ENCODE assay signal across 15 cellular contexts in genomic region chr5:10859393-10860195, GRCh38.
"Had no signal": no experiment of that assay in that cellular context is flagged by ENCODE, and none has a peak within 500 bp of the region (broad histone marks: within the 10 kb centered on the region; RNA-seq: fewer than 3 reads in every experiment).

No MANE protein-coding gene starts in this region.

- H3K27me3 ChIP-seq: testis had no signal

- DNase-seq: activated CD4-positive, alpha-beta memory T cell treated with anti-CD3 and anti-CD28 coated beads, Interleukin-2, amount 10 ng/mL, durations not matched to agents 7 days and 5 days; activated CD4-positive, alpha-beta T cell treated with anti-CD3 and anti-CD28 coated beads for 36 hours; activated CD8-positive, alpha-beta memory T cell treated with anti-CD3 and anti-CD28 coated beads, Interleukin-2, amount 50 U/mL, for 4 hours; activated naive CD8-positive, alpha-beta T cell treated with anti-CD3 and anti-CD28 coated beads, Interleukin-2, amount 50 U/mL, for 24 hours; effector CD8-positive, alpha-beta T cell; hippocampal formation; naive thymus-derived CD8-positive, alpha-beta T cell; stimulated activated CD4-positive, alpha-beta T cell treated with anti-CD3 and anti-CD28 coated beads, Interleukin-4, amount 100 ng/mL, for 1 hour; stimulated activated CD8-positive, alpha-beta memory T cell treated with anti-CD3 and anti-CD28 coated beads, Interleukin-4, amount 100 ng/mL, for 48 hours; T-helper 9 cell; testis; upper lobe of right lung had no signal

- ATAC-seq: activated CD4-positive, alpha-beta T cell treated with anti-CD3 and anti-CD28 coated beads for 36 hours; activated naive CD8-positive, alpha-beta T cell treated with anti-CD3 and anti-CD28 coated beads, Interleukin-2, amount 50 U/mL, for 24 hours; naive thymus-derived CD8-positive, alpha-beta T cell; upper lobe of right lung had no signal

- H3K4me3 ChIP-seq: testis, upper lobe of right lung had no signal

- H3K27ac ChIP-seq: epithelial cell of prostate, testis, upper lobe of right lung, VCaP had no signal

- H3K9me3 ChIP-seq: testis, upper lobe of right lung had no signal

- H3K4me3 Mint-ChIP-seq: activated CD4-positive, alpha-beta memory T cell treated with anti-CD3 and anti-CD28 coated beads, Interleukin-2, amount 10 ng/mL, durations not matched to agents 7 days and 5 days; activated CD4-positive, alpha-beta T cell treated with anti-CD3 and anti-CD28 coated beads for 36 hours; activated naive CD8-positive, alpha-beta T cell treated with anti-CD3 and anti-CD28 coated beads, Interleukin-2, amount 50 U/mL, for 24 hours; naive thymus-derived CD8-positive, alpha-beta T cell; stimulated activated naive CD8-positive, alpha-beta T cell treated with anti-CD3 and anti-CD28 coated beads, Interleukin-15, Interleukin-2, amounts not matched to agents 100 ng/mL and 50 ng/mL, for 24 hours had no signal

- H3K4me1 Mint-ChIP-seq: activated CD4-positive, alpha-beta memory T cell treated with anti-CD3 and anti-CD28 coated beads, Interleukin-2, amount 10 ng/mL, durations not matched to agents 7 days and 5 days; activated CD4-positive, alpha-beta T cell treated with anti-CD3 and anti-CD28 coated beads for 36 hours; activated naive CD8-positive, alpha-beta T cell treated with anti-CD3 and anti-CD28 coated beads, Interleukin-2, amount 50 U/mL, for 24 hours had no signal

- H3K9me3 Mint-ChIP-seq: activated CD4-positive, alpha-beta memory T cell treated with anti-CD3 and anti-CD28 coated beads, Interleukin-2, amount 10 ng/mL, durations not matched to agents 7 days and 5 days; activated naive CD8-positive, alpha-beta T cell treated with anti-CD3 and anti-CD28 coated beads, Interleukin-2, amount 50 U/mL, for 24 hours; naive thymus-derived CD8-positive, alpha-beta T cell; stimulated activated naive CD8-positive, alpha-beta T cell treated with anti-CD3 and anti-CD28 coated beads, Interleukin-15, Interleukin-2, amounts not matched to agents 100 ng/mL and 50 ng/mL, for 24 hours had no signal

- H3K36me3 ChIP-seq: upper lobe of right lung had no signal

- H3K27ac Mint-ChIP-seq: activated CD4-positive, alpha-beta memory T cell treated with anti-CD3 and anti-CD28 coated beads, Interleukin-2, amount 10 ng/mL, durations not matched to agents 7 days and 5 days; activated CD4-positive, alpha-beta T cell treated with anti-CD3 and anti-CD28 coated beads for 36 hours; activated naive CD8-positive, alpha-beta T cell treated with anti-CD3 and anti-CD28 coated beads, Interleukin-2, amount 50 U/mL, for 24 hours; naive thymus-derived CD8-positive, alpha-beta T cell; stimulated activated naive CD8-positive, alpha-beta T cell treated with anti-CD3 and anti-CD28 coated beads, Interleukin-15, Interleukin-2, amounts not matched to agents 100 ng/mL and 50 ng/mL, for 24 hours had no signal
